ENCODE assay signal across 8 cellular contexts in the genomic region with DNA sequence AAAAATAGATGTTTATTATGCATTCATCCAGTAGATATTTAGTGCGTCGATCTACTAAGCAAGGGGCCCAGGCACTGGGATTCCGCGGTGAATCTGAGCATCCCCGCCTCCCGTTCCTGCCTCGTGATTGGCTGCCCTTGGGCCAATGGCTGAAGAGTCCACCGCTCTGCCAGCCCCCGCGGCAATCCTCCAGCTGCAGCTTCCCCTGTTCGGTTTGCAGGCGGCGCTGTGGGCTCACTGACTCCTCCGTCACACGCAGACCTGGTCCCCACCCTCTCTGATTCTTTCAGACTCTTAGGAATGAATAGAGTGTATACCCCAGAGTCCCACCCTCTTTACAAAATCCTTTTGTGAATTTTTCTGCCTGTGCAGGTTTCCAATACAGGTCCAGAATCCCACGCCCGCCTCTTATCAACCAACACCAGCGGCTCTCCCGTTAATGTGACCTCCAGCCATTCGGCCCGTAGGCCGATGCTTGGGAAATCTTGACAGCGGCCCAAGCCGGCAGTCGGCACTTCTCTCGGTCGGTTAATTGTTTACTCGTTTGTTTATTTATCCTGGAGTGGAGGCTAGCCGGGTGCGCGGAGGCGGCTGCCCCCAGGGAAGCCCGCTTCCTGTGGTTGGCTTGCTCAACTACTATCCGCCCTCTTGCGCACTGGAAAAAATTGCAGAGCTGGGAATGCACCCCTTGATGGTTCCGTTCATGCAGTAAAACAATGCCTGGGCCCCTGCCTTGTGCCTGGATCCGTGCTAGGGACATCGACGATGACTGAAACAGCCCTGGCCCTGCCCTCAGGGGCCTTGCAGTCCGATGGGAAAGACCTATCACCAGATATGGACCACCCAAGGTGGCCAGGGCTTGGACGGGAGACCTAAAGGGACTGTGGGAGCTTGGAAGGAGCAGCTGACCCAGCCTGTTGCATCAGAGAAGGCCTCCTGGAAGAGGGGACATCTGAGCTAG. TPM values are rescaled to one million over a fixed set of nuclear protein-coding genes. Genes with fewer than 3 reads are reported as not detected.
A peak's percentile ranks its signal among the peaks of the same experiment; 100 is the strongest.
DNase-seq lines count a peak whose midpoint lies in the region; ATAC-seq, FAIRE-seq and TF ChIP-seq lines count a peak whose summit lies in the region.

No MANE protein-coding gene starts in this region.

- peak overlapping the region; percentile 97 for H3K27ac Mint-ChIP-seq in progenitor cell of endocrine pancreas

- H3K27ac ChIP-seq in heart right ventricle (peak overlapping the region; percentile 63 to 92 (median 85)), upper lobe of left lung (peak overlapping the region; percentile 74 to 84 (median 79))

- no peaks in the 10 kb centered on the region for H3K36me3 ChIP-seq in heart right ventricle
- no peaks in the 10 kb centered on the region for H3K36me3 ChIP-seq in upper lobe of left lung

- no peaks in the 10 kb centered on the region for H3K9me3 Mint-ChIP-seq in progenitor cell of endocrine pancreas (ENCODE audit: low read depth)

- peaks cover 3% of the 10 kb centered on the region for H3K27me3 Mint-ChIP-seq in progenitor cell of endocrine pancreas

- TF ChIP-seq POLR2A in H54 (IDR thresholded peaks at IDR 0.05; ENCODE audit: low read depth, low read length) (no peak), upper lobe of left lung (IDR thresholded peaks at IDR 0.05) (peak in 1 of 4 donors; percentile 21)

- peaks cover 3 to 37% (median 22%) of the 10 kb centered on the region in 9 donors for H3K4me1 ChIP-seq in heart right ventricle
- peaks cover 16 to 29% (median 23%) of the 10 kb centered on the region in 4 donors for H3K4me1 ChIP-seq in upper lobe of left lung

- FAIRE-seq in H54 (lab: Jason Lieb, UNC) = peak; percentile 68

- peaks cover 10% of the 10 kb centered on the region for H3K4me1 Mint-ChIP-seq in progenitor cell of endocrine pancreas (ENCODE audit: low read depth)

- intact Hi-C loops in heart right ventricle (cut with DNase I) = loop anchor here (1.0 to 10.0 kb wide), 9 partner anchors 134 to 258 kb away; partner anchors contain the start of gene ZC3H4 (in 5 of the 10)

- TF ChIP-seq EP300 in upper lobe of left lung (IDR thresholded peaks at IDR 0.05) = peak in 1 of 4 donors; percentile 49

- H3K4me3 ChIP-seq in heart right ventricle = peak overlapping the region in 9 of 10 donors; percentile 16 to 54 (median 45)
- H3K4me3 ChIP-seq in upper lobe of left lung = peak overlapping the region in 3 of 4 donors; percentile 31 to 43 (median 43)

- DNase-seq in DMS153 treated with DMSO at 0.1 percent for 48 hours (lab: John Stamatoyannopoulos, UW; ENCODE audit: unreplicated experiment) (peak; percentile 87), H54 (ENCODE audit: insufficient read length, low spot score) (peak; percentile 66), NCI-H1092 treated with DMSO at 0.1 percent for 48 hours (lab: John Stamatoyannopoulos, UW) (peak; percentile 87), T-helper 1 cell (peak; percentile 82 to 89 (median 88)), amniotic epithelial cell (ENCODE audit: low read depth) (peak; percentile 91), heart right ventricle (peak; percentile 97), progenitor cell of endocrine pancreas (ENCODE audit: low spot score, unreplicated experiment) (peak; percentile 74), upper lobe of left lung (peak; percentile 94 to 98)

- no peaks in the 10 kb centered on the region for H3K36me3 Mint-ChIP-seq in progenitor cell of endocrine pancreas (ENCODE audit: insufficient read depth)

- 8 to 10% methylated on average over 41 of the region's 41 CpGs for WGBS in heart right ventricle, 2 donors
- 6% methylated on average over 33 to 41 of the region's 41 CpGs for WGBS in upper lobe of left lung, 2 donors

- TF ChIP-seq CTCF in heart right ventricle (IDR thresholded peaks at IDR 0.05) (peak; percentile 53 to 95 (median 85)), progenitor cell of endocrine pancreas (IDR thresholded peaks at IDR 0.05; ENCODE audit: unreplicated experiment) (peak; percentile 74), upper lobe of left lung (IDR thresholded peaks at IDR 0.05) (peak; percentile 45 to 84 (median 71))

- H3K9me3 ChIP-seq in heart right ventricle = no peaks in the 10 kb centered on the region
- no peaks in the 10 kb centered on the region for H3K9me3 ChIP-seq in upper lobe of left lung

- H3K4me3 Mint-ChIP-seq in progenitor cell of endocrine pancreas (ENCODE audit: low read depth) = peak overlapping the region; percentile 66

- H3K27me3 ChIP-seq in heart right ventricle (no peaks in the 10 kb centered on the region), upper lobe of left lung (no peaks in the 10 kb centered on the region)

- ATAC-seq in heart right ventricle (peak; percentile 68 to 86 (median 78)), upper lobe of left lung (ENCODE audit: low FRiP score in 2 of 2) (peak; percentile 85 to 91)

RNA-seq across cellular contexts. Expression of gene ARHGAP35, which starts 4.5 kb away (rescaled TPM):
- total RNA-seq in heart right ventricle (10 to 100 TPM; 69.1 to 96.5 (median 74.0) TPM), progenitor cell of endocrine pancreas (84.9 and 86.0 TPM in 2 replicates), upper lobe of left lung (10 to 100 TPM; 56.0 to 80.6 (median 65.7) TPM)
- polyA plus RNA-seq in heart right ventricle = 10 to 100 TPM; 20.8 to 23.3 TPM

RNA-seq across cellular contexts. Expression of gene AP2S1, which starts 5.7 kb away (rescaled TPM):
- total RNA-seq in heart right ventricle = 100 to 1,000 TPM in 2 of 10 donors, 10 to 100 TPM in 8; 68.7 to 123 (median 79.0) TPM
- 100 to 1,000 TPM in 1 of 2 donors, 10 to 100 TPM in 1; 96.9 to 192 TPM for polyA plus RNA-seq in heart right ventricle
- 96.9 and 103 TPM in 2 replicates for total RNA-seq in progenitor cell of endocrine pancreas
- total RNA-seq in upper lobe of left lung = 100 to 1,000 TPM in 3 of 6 donors, 10 to 100 TPM in 3; 59.7 to 149 (median 113) TPM

Comparison
In these comparisons a context has a peak if more than half of its experiments do, and no peak if none do; other contexts are left out.
1. Peak in every context shown above with its lines: DNase-seq, ATAC-seq, H3K4me3 ChIP-seq and H3K27ac ChIP-seq.